8 cellular contexts compared by ENCODE assay signal in genomic region chr19:16078759-16079707, GRCh38. TPM values are rescaled to one million over a fixed set of nuclear protein-coding genes. Genes with fewer than 3 reads are reported as not detected.
DNase-seq lines count a peak whose midpoint lies in the region; ATAC-seq lines count a peak whose summit lies in the region.

No MANE protein-coding gene starts in this region.

- H3K27ac ChIP-seq in ectodermal cell (ENCODE audit: insufficient read depth, low read depth, low read length, poor library complexity, severe bottlenecking): peak overlapping the region; percentile 98

- no peaks in the 10 kb centered on the region for H3K27me3 Mint-ChIP-seq in activated CD4-positive, alpha-beta T cell treated with anti-CD3 and anti-CD28 coated beads, Interleukin-2, amount 10 ng/mL, durations not matched to agents 24 days and 14 days

- H3K9me3 Mint-ChIP-seq in activated CD4-positive, alpha-beta T cell treated with anti-CD3 and anti-CD28 coated beads, Interleukin-2, amount 10 ng/mL, durations not matched to agents 24 days and 14 days: no peaks in the 10 kb centered on the region

- H3K4me3 ChIP-seq in ectodermal cell (ENCODE audit: insufficient read depth, low read depth, low read length): peak overlapping the region; percentile 96

- DNase-seq in DMS79 (lab: John Stamatoyannopoulos, UW): peak; percentile 31
- peak; percentile 70 for DNase-seq in NCI-H2196 (lab: John Stamatoyannopoulos, UW; ENCODE audit: unreplicated experiment)
- DNase-seq in activated CD4-positive, alpha-beta T cell treated with anti-CD3 and anti-CD28 coated beads, Interleukin-2, amount 10 ng/mL, durations not matched to agents 24 days and 14 days: peak; percentile 92
- DNase-seq in lung microvascular endothelial cell (ENCODE audit: low read depth in 2 of 2): peak; percentile 96 to 98
- DNase-seq in stimulated activated CD8-positive, alpha-beta memory T cell treated with anti-CD3 and anti-CD28 coated beads, Interleukin-4, amount 100 ng/mL, for 48 hours: peak; percentile 70
- DNase-seq in NCI-H345 (lab: John Stamatoyannopoulos, UW): no peak

- peaks cover 55% of the 10 kb centered on the region for H3K36me3 Mint-ChIP-seq in activated CD4-positive, alpha-beta T cell treated with anti-CD3 and anti-CD28 coated beads, Interleukin-2, amount 10 ng/mL, durations not matched to agents 24 days and 14 days (ENCODE audit: low read depth)

- peaks cover 12% of the 10 kb centered on the region for H3K4me1 ChIP-seq in ectodermal cell (ENCODE audit: control insufficient read depth, insufficient read depth, low read length)

- intact Hi-C loops in activated CD4-positive, alpha-beta T cell treated with anti-CD3 and anti-CD28 coated beads, Interleukin-2, amount 10 ng/mL, durations not matched to agents 24 days and 14 days (cut with micrococcal nuclease): loop anchor here (1.0 to 10.0 kb wide), 7 partner anchors 9 to 246 kb away; partner anchors contain the start of genes AP1M1, KLF2 and RAB8A

- peaks cover 9% of the 10 kb centered on the region for H3K36me3 ChIP-seq in ectodermal cell (ENCODE audit: control insufficient read depth, insufficient read depth, low read length)

- H3K27me3 ChIP-seq in ectodermal cell (ENCODE audit: control insufficient read depth, insufficient read depth, low read length, poor library complexity, severe bottlenecking): no peaks in the 10 kb centered on the region

- peak; percentile 50 for ATAC-seq in GM21723 (IDR thresholded peaks at IDR 0.05; ENCODE audit: unreplicated experiment)

- WGBS in ectodermal cell, 2 experiments: 33 to 38% methylated on average over 15 to 17 of the region's 17 CpGs

- peak overlapping the region; percentile 97 for H3K27ac Mint-ChIP-seq in activated CD4-positive, alpha-beta T cell treated with anti-CD3 and anti-CD28 coated beads, Interleukin-2, amount 10 ng/mL, durations not matched to agents 24 days and 14 days

- no peaks in the 10 kb centered on the region for H3K9me3 ChIP-seq in ectodermal cell (ENCODE audit: control insufficient read depth, low read length)

- H3K4me1 Mint-ChIP-seq in activated CD4-positive, alpha-beta T cell treated with anti-CD3 and anti-CD28 coated beads, Interleukin-2, amount 10 ng/mL, durations not matched to agents 24 days and 14 days: peaks cover 68% of the 10 kb centered on the region

- H3K4me3 Mint-ChIP-seq in activated CD4-positive, alpha-beta T cell treated with anti-CD3 and anti-CD28 coated beads, Interleukin-2, amount 10 ng/mL, durations not matched to agents 24 days and 14 days: peak overlapping the region; percentile 79

RNA-seq across cellular contexts. Expression of gene TPM4, which starts 2.7 kb away (rescaled TPM):
- 283 and 291 TPM in 2 replicates for total RNA-seq in activated CD4-positive, alpha-beta T cell treated with anti-CD3 and anti-CD28 coated beads, Interleukin-2, amount 10 ng/mL, durations not matched to agents 24 days and 14 days
- 677 TPM for polyA plus RNA-seq in ectodermal cell (2013, experiment 1 of 4)
- 691 TPM for polyA plus RNA-seq in ectodermal cell (2013, experiment 2 of 4)
- polyA plus RNA-seq in ectodermal cell (2013, experiment 3 of 4): 544 TPM
- 577 TPM for polyA plus RNA-seq in ectodermal cell (2013, experiment 4 of 4)
- total RNA-seq in lung microvascular endothelial cell: 301 and 363 TPM in 2 replicates

RNA-seq across cellular contexts. Expression of gene RAB8A, which starts 32.7 kb away (rescaled TPM):
- total RNA-seq in activated CD4-positive, alpha-beta T cell treated with anti-CD3 and anti-CD28 coated beads, Interleukin-2, amount 10 ng/mL, durations not matched to agents 24 days and 14 days: 227 and 247 TPM in 2 replicates
- polyA plus RNA-seq in ectodermal cell (2013, experiment 1 of 4): 67.1 TPM
- polyA plus RNA-seq in ectodermal cell (2013, experiment 2 of 4): 61.2 TPM
- 51.4 TPM for polyA plus RNA-seq in ectodermal cell (2013, experiment 3 of 4)
- polyA plus RNA-seq in ectodermal cell (2013, experiment 4 of 4): 45.4 TPM
- total RNA-seq in lung microvascular endothelial cell: 79.8 and 114 TPM in 2 replicates
